Comparison of ENCODE assay signal across 11 cellular contexts in the genomic region with DNA sequence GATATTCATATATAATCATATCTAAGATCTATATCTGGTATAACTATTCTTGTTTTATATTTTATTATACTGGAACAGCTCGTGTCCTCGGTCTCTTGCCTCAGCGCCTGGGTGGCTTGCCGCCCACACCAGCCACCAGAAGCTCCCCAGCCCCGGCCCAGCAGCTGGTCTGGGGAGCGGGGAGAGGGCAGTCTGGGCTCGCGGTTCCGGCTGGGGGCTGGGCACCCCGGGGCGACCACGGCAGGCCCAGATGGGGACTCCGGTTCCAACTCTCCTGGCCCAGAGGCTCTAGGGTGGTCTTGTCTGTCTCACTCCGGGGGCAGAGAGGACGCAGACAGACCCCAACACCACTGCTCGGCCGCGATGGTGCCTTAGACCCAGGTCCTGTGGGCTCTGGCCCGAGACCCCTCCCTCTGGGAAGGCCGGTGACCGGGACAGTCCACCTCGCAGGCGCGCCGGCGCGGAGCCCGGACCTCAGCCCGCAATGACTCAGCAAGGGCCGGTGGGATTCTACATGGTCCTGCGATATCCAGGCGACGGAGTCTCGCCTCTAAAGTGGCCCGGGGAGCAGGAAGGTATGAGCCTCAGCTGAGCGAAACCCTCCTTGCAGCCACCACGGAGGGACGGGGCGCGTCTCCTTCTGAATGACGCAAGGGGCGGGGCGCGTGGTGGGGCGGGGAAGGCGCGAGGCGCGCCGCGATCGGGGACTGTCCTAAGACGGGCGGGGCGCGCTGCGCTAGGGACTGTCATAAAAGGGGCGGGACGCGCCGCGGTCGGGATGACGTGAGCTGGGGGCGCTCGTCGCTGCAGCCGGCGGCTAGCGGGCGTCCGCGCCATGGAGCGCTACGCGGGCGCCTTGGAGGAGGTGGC. TPM values are rescaled to one million over a fixed set of nuclear protein-coding genes. Genes with fewer than 3 reads are reported as not detected.
DNase-seq lines count a peak whose midpoint lies in the region; ATAC-seq and TF ChIP-seq lines count a peak whose summit lies in the region.
"Had no signal": no experiment of that assay in that cellular context is flagged by ENCODE, and none has a peak within 500 bp of the region (broad histone marks: within the 10 kb centered on the region; RNA-seq: fewer than 3 reads in every experiment).

A gene (plus strand): TSS at position 781 of the 870 bp plus-strand sequence. CDS start 55 bp downstream, at position 836.

- H3K4me1 ChIP-seq in gastrocnemius medialis, result no peaks in the 10 kb centered on the region
- H3K4me1 ChIP-seq: Peyer's patch had no signal

- peak within 1 kb of the TSS in 3 of 4 donors; percentile 72 to 75 (median 74) for H3K27ac ChIP-seq in gastrocnemius medialis
- H3K27ac ChIP-seq: epithelial cell of prostate, Peyer's patch had no signal

- TF ChIP-seq POLR2A in gastrocnemius medialis (IDR thresholded peaks at IDR 0.05), result no peak

- H3K4me3 ChIP-seq in gastrocnemius medialis, result peak within 1 kb of the TSS in 1 of 4 donors; percentile 35
- H3K4me3 ChIP-seq: Peyer's patch had no signal

- no peaks in the 10 kb centered on the region for H3K36me3 ChIP-seq in gastrocnemius medialis
- H3K36me3 ChIP-seq: Peyer's patch had no signal

- no peaks in the 10 kb centered on the region for H3K9me3 ChIP-seq in gastrocnemius medialis
- H3K9me3 ChIP-seq: Peyer's patch had no signal

- CTCF ChIA-PET in activated CD8-positive, alpha-beta T cell treated with anti-CD3 and anti-CD28 coated beads, Interleukin-2, amount 10 ng/mL, durations not matched to agents 7 days and 5 days (lab: Charles Lee), result interaction anchor here (1.4 kb wide), 1 partner anchor 31 kb away, joined by 5 read pairs; a partner anchor contains a TSS

- H3K9me3 Mint-ChIP-seq in activated CD8-positive, alpha-beta T cell treated with anti-CD3 and anti-CD28 coated beads, Interleukin-2, amount 10 ng/mL, durations not matched to agents 7 days and 5 days (ENCODE audit: insufficient read depth), result no peaks in the 10 kb centered on the region

- no peaks in the 10 kb centered on the region for H3K27me3 ChIP-seq in gastrocnemius medialis
- H3K27me3 ChIP-seq: Peyer's patch had no signal

- POLR2A ChIA-PET in activated CD8-positive, alpha-beta T cell treated with anti-CD3 and anti-CD28 coated beads, Interleukin-2, amount 10 ng/mL, durations not matched to agents 7 days and 5 days (lab: Charles Lee), result no interaction called here

- H3K4me1 Mint-ChIP-seq in activated CD8-positive, alpha-beta T cell treated with anti-CD3 and anti-CD28 coated beads, Interleukin-2, amount 10 ng/mL, durations not matched to agents 7 days and 5 days (ENCODE audit: low read depth), result no peaks in the 10 kb centered on the region

- no peak within 1 kb of the TSS for H3K4me3 Mint-ChIP-seq in activated CD8-positive, alpha-beta T cell treated with anti-CD3 and anti-CD28 coated beads, Interleukin-2, amount 10 ng/mL, durations not matched to agents 7 days and 5 days

- no peak for DNase-seq in activated CD8-positive, alpha-beta T cell treated with anti-CD3 and anti-CD28 coated beads, Interleukin-2, amount 10 ng/mL, durations not matched to agents 7 days and 5 days
- DNase-seq in gastrocnemius medialis (no peak), GM19240 (ENCODE audit: insufficient read length, low spot score) (no peak), ecto neural progenitor cell (ENCODE audit: low spot score) (no peak), NCI-H1092 (lab: John Stamatoyannopoulos, UW) (no peak), cerebellar nuclear complex (lab: John Stamatoyannopoulos, UW) (no peak)
- DNase-seq: stimulated activated CD4-positive, alpha-beta T cell treated with anti-CD3 and anti-CD28 coated beads, Interleukin-4, amount 100 ng/mL, for 1 hour had no signal

- intact Hi-C loops in gastrocnemius medialis (cut with DNase I; ENCODE audit: low total_unique reads), result no loop called here

- no peaks in the 10 kb centered on the region for H3K27me3 Mint-ChIP-seq in activated CD8-positive, alpha-beta T cell treated with anti-CD3 and anti-CD28 coated beads, Interleukin-2, amount 10 ng/mL, durations not matched to agents 7 days and 5 days (ENCODE audit: low read depth)

- in situ Hi-C loops in gastrocnemius medialis (cut with MboI; ENCODE audit: low sequenced_read_pairs in 4 of 4), result no loop called here

- H3K27ac Mint-ChIP-seq in activated CD8-positive, alpha-beta T cell treated with anti-CD3 and anti-CD28 coated beads, Interleukin-2, amount 10 ng/mL, durations not matched to agents 7 days and 5 days, result no peak within 1 kb of the TSS

- TF ChIP-seq CTCF in gastrocnemius medialis (IDR thresholded peaks at IDR 0.05 in 4 of 5, conservative IDR thresholded peaks at IDR 0.05 in 1 of 5), result no peak

- ATAC-seq in GM19372 (IDR thresholded peaks at IDR 0.05; ENCODE audit: low read depth, unreplicated experiment) (peak; percentile 95), HG02852 (IDR thresholded peaks at IDR 0.05; ENCODE audit: unreplicated experiment) (peak; percentile 81), gastrocnemius medialis (peak; percentile 56 to 78)
- ATAC-seq in activated CD8-positive, alpha-beta T cell treated with anti-CD3 and anti-CD28 coated beads, Interleukin-2, amount 10 ng/mL, durations not matched to agents 7 days and 5 days, result peak; percentile 97

- no peaks in the 10 kb centered on the region for H3K36me3 Mint-ChIP-seq in activated CD8-positive, alpha-beta T cell treated with anti-CD3 and anti-CD28 coated beads, Interleukin-2, amount 10 ng/mL, durations not matched to agents 7 days and 5 days (ENCODE audit: low read depth)

RNA-seq across cellular contexts. Expression of the gene that starts here (rescaled TPM):
- 1 to 10 TPM; 1.2 to 1.3 TPM for total RNA-seq in activated CD8-positive, alpha-beta T cell treated with anti-CD3 and anti-CD28 coated beads, Interleukin-2, amount 10 ng/mL, durations not matched to agents 7 days and 5 days
- total RNA-seq in gastrocnemius medialis, result 10 to 100 TPM in 3 of 4 donors, 1 to 10 TPM in 1; 8.6 to 33.1 (median 14.9) TPM

Comparison
In these comparisons a context has a peak if more than half of its experiments do, and no peak if none do; other contexts are left out.
1. RNA of the gene that starts here (total RNA-seq): 8.6 to 33.1 TPM in gastrocnemius medialis; 1.2 to 1.3 TPM in activated CD8-positive, alpha-beta T cell treated with anti-CD3 and anti-CD28 coated beads, Interleukin-2, amount 10 ng/mL, durations not matched to agents 7 days and 5 days; every median in the first group is over 4 times any median in the second.
2. Peak in every context shown above with its lines, with median percentiles within 50 percentile points of each other: ATAC-seq.